In the genomic region with DNA sequence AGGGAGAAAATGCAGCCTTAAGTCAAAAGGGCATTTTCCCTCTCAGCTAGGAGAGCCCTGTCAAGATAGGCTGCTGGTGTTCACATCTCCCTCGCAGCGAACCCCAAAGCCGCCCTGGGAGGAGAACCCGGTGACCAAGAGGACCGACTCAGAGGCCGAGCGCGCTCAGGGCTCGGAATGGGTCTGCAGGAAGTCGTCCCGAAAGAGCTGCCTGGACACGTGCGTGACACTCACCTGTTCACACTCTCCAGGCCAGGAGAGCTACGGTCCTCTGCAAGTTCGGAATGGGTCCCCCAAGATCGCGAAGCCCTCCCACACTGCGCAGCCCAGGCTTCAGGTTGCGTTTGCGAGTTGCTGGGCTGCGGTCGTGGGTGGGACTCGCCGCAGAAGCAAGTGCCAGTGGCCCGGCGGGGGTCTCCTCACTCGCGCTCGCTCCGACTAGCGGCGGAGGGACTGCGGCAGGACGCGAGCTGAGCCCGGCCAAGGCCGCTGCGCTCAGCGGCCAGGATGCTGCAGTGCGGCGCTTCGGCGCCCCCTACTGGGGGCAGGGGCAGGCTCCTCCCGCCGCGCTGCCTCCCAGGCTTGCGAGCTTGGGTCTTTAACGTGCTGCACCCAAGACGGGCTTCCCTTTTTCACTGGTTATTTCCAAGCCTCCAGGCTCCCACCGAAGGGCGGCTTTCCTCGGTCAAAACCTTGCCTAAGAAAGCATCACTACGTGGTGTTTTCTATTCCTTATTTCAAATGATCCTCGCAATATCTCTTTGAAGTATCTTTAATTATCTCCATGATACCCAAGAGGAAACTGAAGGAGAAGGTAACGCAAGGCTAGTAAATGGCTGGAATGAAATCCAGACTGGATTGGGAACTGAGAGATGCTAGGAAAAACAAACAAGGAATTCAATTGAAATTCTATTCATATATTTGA, we compare ENCODE assay signal across 1 cellular context.
TF ChIP-seq lines count a peak whose summit lies in the region.

A gene with protein sequence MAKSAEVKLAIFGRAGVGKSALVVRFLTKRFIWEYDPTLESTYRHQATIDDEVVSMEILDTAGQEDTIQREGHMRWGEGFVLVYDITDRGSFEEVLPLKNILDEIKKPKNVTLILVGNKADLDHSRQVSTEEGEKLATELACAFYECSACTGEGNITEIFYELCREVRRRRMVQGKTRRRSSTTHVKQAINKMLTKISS (minus strand): TSS at position 457 of the 925 bp plus-strand sequence. CDS start 3,928 bp downstream, outside the sequence.

TF ChIP-seq in HEK293, 187 proteins besides CTCF, POLR2A, EP300 and RAD21 (continued from another document):
- TF ChIP-seq, protein P1, sequence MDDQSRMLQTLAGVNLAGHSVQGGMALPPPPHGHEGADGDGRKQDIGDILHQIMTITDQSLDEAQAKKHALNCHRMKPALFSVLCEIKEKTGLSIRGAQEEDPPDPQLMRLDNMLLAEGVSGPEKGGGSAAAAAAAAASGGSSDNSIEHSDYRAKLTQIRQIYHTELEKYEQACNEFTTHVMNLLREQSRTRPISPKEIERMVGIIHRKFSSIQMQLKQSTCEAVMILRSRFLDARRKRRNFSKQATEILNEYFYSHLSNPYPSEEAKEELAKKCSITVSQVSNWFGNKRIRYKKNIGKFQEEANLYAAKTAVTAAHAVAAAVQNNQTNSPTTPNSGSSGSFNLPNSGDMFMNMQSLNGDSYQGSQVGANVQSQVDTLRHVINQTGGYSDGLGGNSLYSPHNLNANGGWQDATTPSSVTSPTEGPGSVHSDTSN (CRISPR knock-in tag; IDR thresholded peaks at IDR 0.05) = no peak
- TF ChIP-seq ZNF23 (tag by site-specific recombination; IDR thresholded peaks at IDR 0.05; ENCODE audit: borderline replicate concordance) (no peak), ZBTB7A (tag by site-specific recombination; IDR thresholded peaks at IDR 0.05; ENCODE audit: low read depth) (no peak), ZNF140 (tag by site-specific recombination; IDR thresholded peaks at IDR 0.05) (0 out of 2 replicates have a peak, but pooled peaks have one; percentile 3), ZXDB (tag by site-specific recombination; IDR thresholded peaks at IDR 0.05) (peak; percentile 52; the same call in 1 of the 2 replicates), SCRT2 (tag by site-specific recombination; IDR thresholded peaks at IDR 0.05) (peak; percentile 99)
- TF ChIP-seq, protein P2, sequence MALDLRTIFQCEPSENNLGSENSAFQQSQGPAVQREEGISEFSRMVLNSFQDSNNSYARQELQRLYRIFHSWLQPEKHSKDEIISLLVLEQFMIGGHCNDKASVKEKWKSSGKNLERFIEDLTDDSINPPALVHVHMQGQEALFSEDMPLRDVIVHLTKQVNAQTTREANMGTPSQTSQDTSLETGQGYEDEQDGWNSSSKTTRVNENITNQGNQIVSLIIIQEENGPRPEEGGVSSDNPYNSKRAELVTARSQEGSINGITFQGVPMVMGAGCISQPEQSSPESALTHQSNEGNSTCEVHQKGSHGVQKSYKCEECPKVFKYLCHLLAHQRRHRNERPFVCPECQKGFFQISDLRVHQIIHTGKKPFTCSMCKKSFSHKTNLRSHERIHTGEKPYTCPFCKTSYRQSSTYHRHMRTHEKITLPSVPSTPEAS (tag by site-specific recombination; IDR thresholded peaks at IDR 0.05) = no peak
